ENCODE assay signal across 8 cellular contexts in genomic region chr2:229273384-229274338, GRCh38. TPM values are rescaled to one million over a fixed set of nuclear protein-coding genes. Genes with fewer than 3 reads are reported as not detected.
DNase-seq lines count a peak whose midpoint lies in the region; ATAC-seq and TF ChIP-seq lines count a peak whose summit lies in the region.

No MANE protein-coding gene starts in this region.

- no peak overlapping the region for H3K9ac ChIP-seq in Loucy (ENCODE audit: low read depth, low read length, poor library complexity, severe bottlenecking)

- TF ChIP-seq EP300 in esophagus muscularis mucosa (IDR thresholded peaks at IDR 0.05), result no peak

- peak overlapping the region; percentile 22 for H3K4me3 ChIP-seq in GM23338
- no peak overlapping the region for H3K4me3 ChIP-seq in Loucy (ENCODE audit: low read length, poor library complexity, severe bottlenecking)
- H3K4me3 ChIP-seq in esophagus muscularis mucosa, result peak overlapping the region; percentile 29 to 48 (median 36)

- H3K36me3 Mint-ChIP-seq in GM23338 (ENCODE audit: low read depth), result no peaks in the 10 kb centered on the region
- no peaks in the 10 kb centered on the region for H3K36me3 Mint-ChIP-seq in immature natural killer cell
- H3K36me3 Mint-ChIP-seq in T-helper 2 cell treated with Interferon-gamma antibody and Interleukin-4, amounts not matched to agents 5 μg/mL and 100 μg/mL, for 36 hours (ENCODE audit: low read depth), result no peaks in the 10 kb centered on the region

- H3K27ac Mint-ChIP-seq in GM23338 (no peak overlapping the region), immature natural killer cell (no peak overlapping the region)
- no peak overlapping the region for H3K27ac Mint-ChIP-seq in T-helper 2 cell treated with Interferon-gamma antibody and Interleukin-4, amounts not matched to agents 5 μg/mL and 100 μg/mL, for 36 hours

- H3K27me3 ChIP-seq in GM23338 (ENCODE audit: insufficient read depth), result peaks cover 24% of the 10 kb centered on the region
- no peaks in the 10 kb centered on the region for H3K27me3 ChIP-seq in Loucy (ENCODE audit: insufficient read depth, low read length, poor library complexity, severe bottlenecking)
- H3K27me3 ChIP-seq in esophagus muscularis mucosa, result peaks cover 0 to 16% (median 0%) of the 10 kb centered on the region in 4 donors

- H3K4me1 Mint-ChIP-seq in GM23338 (peaks cover 16% of the 10 kb centered on the region), immature natural killer cell (no peaks in the 10 kb centered on the region)
- H3K4me1 Mint-ChIP-seq in T-helper 2 cell treated with Interferon-gamma antibody and Interleukin-4, amounts not matched to agents 5 μg/mL and 100 μg/mL, for 36 hours (ENCODE audit: low read depth), result no peaks in the 10 kb centered on the region

- POLR2A ChIA-PET in RWPE1 (lab: Yijun Ruan, JAX; ENCODE audit: low non-redundant PET), result no interaction called here

- peak; percentile 75 to 93 for TF ChIP-seq CTCF in GM23338 (conservative IDR thresholded peaks at IDR 0.05; ENCODE audit: low read depth in 2 of 2)
- peak; percentile 93 for TF ChIP-seq CTCF in Loucy (conservative IDR thresholded peaks at IDR 0.05; ENCODE audit: low read length)
- TF ChIP-seq CTCF in RWPE1 (conservative IDR thresholded peaks at IDR 0.05; ENCODE audit: low read depth), result peak; percentile 90
- TF ChIP-seq CTCF in esophagus muscularis mucosa (IDR thresholded peaks at IDR 0.05), result peak; percentile 64 to 80 (median 71)

- H3K4me3 Mint-ChIP-seq in GM23338 (0 out of 3 replicates have a peak overlapping the region, but pooled peaks have one; percentile 4), immature natural killer cell (no peak overlapping the region)
- no peak overlapping the region for H3K4me3 Mint-ChIP-seq in T-helper 2 cell treated with Interferon-gamma antibody and Interleukin-4, amounts not matched to agents 5 μg/mL and 100 μg/mL, for 36 hours

- 21% methylated on average over 11 of the region's 11 CpGs for WGBS in esophagus muscularis mucosa

- CTCF ChIA-PET in RWPE1 (lab: Yijun Ruan, JAX), result interaction anchor here (0.6 to 1.8 kb wide), 8 partner anchors 29 to 322 kb away, joined by 3 to 9 read pairs (median 4); no protein-coding TSS in a partner anchor

- ATAC-seq in GM23338, result peak; percentile 77

- H3K9me3 ChIP-seq in Loucy (ENCODE audit: insufficient read depth, low read depth, low read length) (no peaks in the 10 kb centered on the region), esophagus muscularis mucosa (no peaks in the 10 kb centered on the region)

- H3K4me1 ChIP-seq in GM23338 (ENCODE audit: insufficient read depth) (peaks cover 21% of the 10 kb centered on the region), Loucy (ENCODE audit: insufficient read depth, low read length, poor library complexity, severe bottlenecking) (no peaks in the 10 kb centered on the region), esophagus muscularis mucosa (peaks cover 7 to 25% (median 19%) of the 10 kb centered on the region in 4 donors)

- H2AFZ ChIP-seq in GM23338, result no peak overlapping the region
- 0 out of 2 replicates have a peak overlapping the region, but pooled peaks have one; percentile 30 for H2AFZ ChIP-seq in Loucy (ENCODE audit: low read length)

- H3K79me2 ChIP-seq in GM23338 (replicated peaks; ENCODE audit: insufficient read depth), result no peaks in the 10 kb centered on the region
- H3K79me2 ChIP-seq in Loucy (ENCODE audit: insufficient read depth, low read length), result no peaks in the 10 kb centered on the region

- no peak for TF ChIP-seq POLR2A in esophagus muscularis mucosa (IDR thresholded peaks at IDR 0.05; ENCODE audit: low read depth)

- H3K4me2 ChIP-seq in GM23338, result peak overlapping the region; percentile 52
- H3K4me2 ChIP-seq in Loucy (ENCODE audit: low read depth, low read length, poor library complexity, severe bottlenecking), result no peak overlapping the region

- H3K9me2 ChIP-seq in GM23338 (ENCODE audit: insufficient read depth) (no peaks in the 10 kb centered on the region), Loucy (replicated peaks; ENCODE audit: low read depth, low read length) (no peaks in the 10 kb centered on the region)

- H3K27me3 Mint-ChIP-seq in GM23338 (ENCODE audit: insufficient read depth, low read depth, poor library complexity), result peaks cover 17% of the 10 kb centered on the region
- H3K27me3 Mint-ChIP-seq in immature natural killer cell (ENCODE audit: low read depth in 3 of 3), result peaks cover 2 to 7% (median 3%) of the 10 kb centered on the region in 3 donors
- H3K27me3 Mint-ChIP-seq in T-helper 2 cell treated with Interferon-gamma antibody and Interleukin-4, amounts not matched to agents 5 μg/mL and 100 μg/mL, for 36 hours (ENCODE audit: low read depth), result peaks cover 20% of the 10 kb centered on the region

- H3K36me3 ChIP-seq in GM23338 (ENCODE audit: insufficient read depth) (no peaks in the 10 kb centered on the region), Loucy (ENCODE audit: insufficient read depth, low read length) (no peaks in the 10 kb centered on the region), esophagus muscularis mucosa (no peaks in the 10 kb centered on the region)

- DNase-seq in ELR (ENCODE audit: low read depth) (peak; percentile 92), GM23338 (ENCODE audit: low spot score) (peak; percentile 92), RWPE1 (ENCODE audit: low spot score) (peak; percentile 74), esophagus muscularis mucosa (ENCODE audit: extremely low spot score) (no peak), mucosa of gallbladder (ENCODE audit: low spot score) (peak; percentile 71), immature natural killer cell (no peak)
- DNase-seq in T-helper 2 cell treated with Interferon-gamma antibody and Interleukin-4, amounts not matched to agents 5 μg/mL and 100 μg/mL, for 36 hours (ENCODE audit: low spot score), result no peak

- no peak overlapping the region for H3K27ac ChIP-seq in GM23338 (ENCODE audit: low read depth)
- no peak overlapping the region; the same call in 1 of the 2 replicates for H3K27ac ChIP-seq in RWPE1
- peak overlapping the region in 1 of 4 donors; percentile 38 for H3K27ac ChIP-seq in esophagus muscularis mucosa (replicated peaks in 1 of 4)

- intact Hi-C loops in esophagus muscularis mucosa (cut with DNase I), result loop anchor here (2.0 to 10.0 kb wide), 2 partner anchors 569 to 1383 kb away; no protein-coding TSS in a partner anchor

- H4K20me1 ChIP-seq in GM23338 (replicated peaks; ENCODE audit: insufficient read depth), result no peaks in the 10 kb centered on the region
- H4K20me1 ChIP-seq in Loucy (ENCODE audit: insufficient read depth, low read length, poor library complexity, severe bottlenecking), result no peaks in the 10 kb centered on the region

- H3F3A ChIP-seq in GM23338 (replicated peaks; ENCODE audit: low read depth), result no peaks in the 10 kb centered on the region
- H3F3A ChIP-seq in Loucy (ENCODE audit: low read depth), result no peaks in the 10 kb centered on the region

- no peaks in the 10 kb centered on the region for H3K9me3 Mint-ChIP-seq in GM23338
- H3K9me3 Mint-ChIP-seq in immature natural killer cell, result no peaks in the 10 kb centered on the region
- no peaks in the 10 kb centered on the region for H3K9me3 Mint-ChIP-seq in T-helper 2 cell treated with Interferon-gamma antibody and Interleukin-4, amounts not matched to agents 5 μg/mL and 100 μg/mL, for 36 hours

TF ChIP-seq in GM23338, 12 proteins besides CTCF, POLR2A, EP300 and RAD21 (continues in another document):
- TF ChIP-seq ZNF114 (CRISPR knock-in tag; IDR thresholded peaks at IDR 0.05) (no peak), CREB1 (CRISPR knock-in tag; IDR thresholded peaks at IDR 0.05; ENCODE audit: low read depth) (no peak), STAT1 (IDR thresholded peaks at IDR 0.05; ENCODE audit: unreplicated experiment) (no peak), POLR2AphosphoS5 (IDR thresholded peaks at IDR 0.05; ENCODE audit: low read depth) (no peak), ETS1 (IDR thresholded peaks at IDR 0.05) (no peak)

RNA-seq across cellular contexts. Expression of gene PID1, which starts 2.6 kb away (rescaled TPM):
- 2.4 and 4.0 TPM in 2 replicates for total RNA-seq in GM23338 (2014; rRNA removed; shearing (Covaris generic))
- polyA plus RNA-seq in GM23338 (2016; fragmentation: Nextera tagmentation; extraction: Ambion mirVana) (1.7 and 2.2 TPM in 2 replicates), immature natural killer cell (1 to 10 TPM in 1 of 3 donors, under 1 TPM in 1, not detected in 1; 0.38 to 2.8 TPM)
- total RNA-seq in esophagus muscularis mucosa (10 to 100 TPM; 48.2 to 68.7 (median 55.4) TPM), mucosa of gallbladder (17.1 TPM)

Comparison
In these comparisons a context has a peak if more than half of its experiments do, and no peak if none do; other contexts are left out.
1. DNase-seq: peak in ELR (single experiment), GM23338 (single experiment), RWPE1 (single experiment) and mucosa of gallbladder (single experiment); none in esophagus muscularis mucosa (single experiment), immature natural killer cell (0 of 3) and T-helper 2 cell treated with Interferon-gamma antibody and Interleukin-4, amounts not matched to agents 5 μg/mL and 100 μg/mL, for 36 hours (single experiment).
2. Peak in every context shown above with its lines, with median percentiles within 50 percentile points of each other: CTCF ChIP-seq.